ENCODE assay signal across 8 cellular contexts in the genomic region with DNA sequence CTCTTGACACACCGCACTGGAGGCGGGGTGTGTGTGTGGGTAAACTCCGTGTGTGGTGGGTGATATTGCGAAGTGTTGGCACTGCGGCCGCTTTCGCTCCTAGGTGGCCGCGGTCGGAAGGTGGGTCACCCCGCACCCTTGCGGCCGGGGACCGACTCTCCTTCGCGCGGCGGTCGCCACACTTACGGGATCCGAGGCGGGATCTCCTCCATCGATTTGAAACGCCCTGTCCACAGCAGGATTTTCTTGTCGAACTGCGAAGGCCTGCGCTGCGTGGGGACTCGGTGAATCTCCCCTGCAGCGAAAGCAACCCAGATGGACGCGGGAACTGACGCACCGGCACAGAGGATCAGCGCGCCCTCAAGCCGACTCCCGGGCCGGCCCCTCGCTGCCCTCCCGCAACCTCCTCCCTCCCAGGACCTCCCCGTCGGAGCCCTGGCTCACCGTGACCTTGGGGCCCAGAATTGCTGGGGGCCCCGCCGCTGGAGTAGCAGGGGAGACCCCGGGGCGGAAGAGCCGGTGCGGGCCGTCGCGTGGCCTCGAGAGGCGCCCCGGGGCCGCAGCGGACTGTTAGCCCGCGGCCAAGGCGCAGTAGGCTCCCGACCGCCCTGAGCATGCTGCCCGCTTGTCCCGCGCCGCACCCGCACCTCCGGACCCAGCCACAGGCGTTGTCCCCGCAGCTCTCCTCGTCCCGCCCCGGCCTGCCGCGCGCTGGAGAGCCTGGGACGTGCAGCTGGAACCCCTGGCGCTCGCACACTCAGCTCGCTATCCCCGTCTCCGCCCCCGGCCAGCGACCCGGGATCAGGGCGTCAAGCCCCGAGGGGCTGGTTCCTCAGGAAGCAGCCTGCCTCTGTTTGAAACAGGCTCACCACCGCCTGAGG. TPM values are rescaled to one million over a fixed set of nuclear protein-coding genes. Genes with fewer than 3 reads are reported as not detected.
DNase-seq lines count a peak whose midpoint lies in the region; ATAC-seq and TF ChIP-seq lines count a peak whose summit lies in the region.

Gene FAM162B (minus strand): TSS at position 759 of the 881 bp plus-strand sequence. CDS start 143 bp downstream, at position 616.

- no peaks in the 10 kb centered on the region for H3K9me3 ChIP-seq in transverse colon

- WGBS in transverse colon (ENCODE audit: low coverage in 1 of 2), 2 donors = 12% methylated on average over 65 of the region's 89 CpGs; no CpG with 5 or more reads in 1 of the 2 donors

- no peak for TF ChIP-seq EP300 in transverse colon (IDR thresholded peaks at IDR 0.05; ENCODE audit: low read depth)

- peak within 1 kb of the TSS; percentile 4 to 62 (median 22) for H3K4me3 ChIP-seq in transverse colon

- no peak for TF ChIP-seq CTCF in transverse colon (IDR thresholded peaks at IDR 0.05)

- H3K4me1 Mint-ChIP-seq in effector memory CD8-positive, alpha-beta T cell (ENCODE audit: low read depth in 2 of 2) = peaks cover 6 to 7% of the 10 kb centered on the region in 2 donors

- TF ChIP-seq POLR2A in transverse colon (IDR thresholded peaks at IDR 0.05) = no peak

- intact Hi-C loops in transverse colon (cut with DNase I; ENCODE audit: low total_unique reads) = no loop called here

- H3K4me1 ChIP-seq in transverse colon = peaks cover 0 to 17% (median 5%) of the 10 kb centered on the region in 4 donors

- no peak within 1 kb of the TSS for H3K27ac Mint-ChIP-seq in effector memory CD8-positive, alpha-beta T cell

- peak within 1 kb of the TSS; percentile 65 to 79 for H3K4me3 Mint-ChIP-seq in effector memory CD8-positive, alpha-beta T cell

- no peaks in the 10 kb centered on the region for H3K9me3 Mint-ChIP-seq in effector memory CD8-positive, alpha-beta T cell

- peaks cover 59% of the 10 kb centered on the region for H3K27me3 ChIP-seq in transverse colon

- H3K27me3 Mint-ChIP-seq in effector memory CD8-positive, alpha-beta T cell = peaks cover 42 to 54% of the 10 kb centered on the region in 2 donors

- H3K36me3 ChIP-seq in transverse colon = no peaks in the 10 kb centered on the region

- in situ Hi-C loops in transverse colon (cut with MboI; ENCODE audit: low pct_ligation_motif_present in 1 of 4, low pct_unique_long_range_greater_than_20kb in 1 of 4, low sequenced_read_pairs in 3 of 4) = no loop called here

- H3K27ac ChIP-seq in transverse colon = peak within 1 kb of the TSS in 1 of 4 donors; percentile 28

- no peak for ATAC-seq in effector memory CD8-positive, alpha-beta T cell (replicated peaks)
- ATAC-seq in GM19455 (IDR thresholded peaks at IDR 0.05; ENCODE audit: unreplicated experiment) = no peak
- ATAC-seq in GM19324 (IDR thresholded peaks at IDR 0.05; ENCODE audit: low FRiP score, unreplicated experiment) = no peak

- peak; percentile 73 for DNase-seq in ELR (ENCODE audit: low read depth)
- peak; percentile 32 for DNase-seq in NCI-H2171 treated with DMSO at 0.1 percent for 48 hours (lab: John Stamatoyannopoulos, UW)
- no peak for DNase-seq in effector memory CD8-positive, alpha-beta T cell
- DNase-seq in lung microvascular endothelial cell (ENCODE audit: low read depth in 2 of 2) = peak; percentile 16 to 52
- DNase-seq in transverse colon = peak; percentile 8
- DNase-seq in OCI-M2 (lab: John Stamatoyannopoulos, UW; ENCODE audit: unreplicated experiment) = no peak

- no peaks in the 10 kb centered on the region for H3K36me3 Mint-ChIP-seq in effector memory CD8-positive, alpha-beta T cell (ENCODE audit: insufficient read depth)

RNA-seq across cellular contexts. Expression of gene FAM162B, which starts in this region (rescaled TPM):
- total RNA-seq in lung microvascular endothelial cell = 5.2 and 14.1 TPM in 2 replicates
- under 1 TPM in 2 of 4 donors, not detected in 2; 0.48 to 0.55 TPM for total RNA-seq in transverse colon

Comparison
In these comparisons a context has a peak if more than half of its experiments do, and no peak if none do; other contexts are left out.
1. Peak in DNase-seq and H3K4me3 ChIP-seq in transverse colon; RNA of the gene not detected or under 1 TPM.
2. DNase-seq: peak in ELR (single experiment), NCI-H2171 treated with DMSO at 0.1 percent for 48 hours (single experiment) and lung microvascular endothelial cell (2 of 2); none in effector memory CD8-positive, alpha-beta T cell (0 of 3) and OCI-M2 (single experiment).